In genomic region chr3:10008588-10009344, GRCh38 we compare ENCODE assay signal across 8 cellular contexts. TPM values are rescaled to one million over a fixed set of nuclear protein-coding genes. Genes with fewer than 3 reads are reported as not detected.
DNase-seq lines count a peak whose midpoint lies in the region; ATAC-seq and TF ChIP-seq lines count a peak whose summit lies in the region.

No MANE protein-coding gene starts in this region.

- H3K4me1 ChIP-seq in colonic mucosa, result peaks cover 8% of the 10 kb centered on the region

- peak overlapping the region; percentile 45; the same call in 1 of the 2 replicates for H3K27ac Mint-ChIP-seq in HFFc6
- H3K27ac Mint-ChIP-seq in activated CD4-positive, alpha-beta T cell treated with anti-CD3 and anti-CD28 coated beads, Interleukin-2, amount 10 ng/mL, durations not matched to agents 24 days and 14 days, result no peak overlapping the region

- no peaks in the 10 kb centered on the region for H3K36me3 ChIP-seq in colonic mucosa

- peak overlapping the region; percentile 54 for H3K4me3 ChIP-seq in GM12864 (ENCODE audit: low read depth, low read length)
- H3K4me3 ChIP-seq in colonic mucosa, result peak overlapping the region; percentile 60

- 0 out of 2 replicates have a peak, but pooled peaks cover under 1% of the 10 kb centered on the region for H3K36me3 Mint-ChIP-seq in HFFc6 (ENCODE audit: low read depth)
- peaks cover 2% of the 10 kb centered on the region for H3K36me3 Mint-ChIP-seq in activated CD4-positive, alpha-beta T cell treated with anti-CD3 and anti-CD28 coated beads, Interleukin-2, amount 10 ng/mL, durations not matched to agents 24 days and 14 days (ENCODE audit: low read depth)

- peak; percentile 79 for ATAC-seq in left lobe of liver

- H3K27me3 Mint-ChIP-seq in HFFc6 (ENCODE audit: insufficient read depth), result peaks cover 2% of the 10 kb centered on the region
- peaks cover 2% of the 10 kb centered on the region for H3K27me3 Mint-ChIP-seq in activated CD4-positive, alpha-beta T cell treated with anti-CD3 and anti-CD28 coated beads, Interleukin-2, amount 10 ng/mL, durations not matched to agents 24 days and 14 days

- no peaks in the 10 kb centered on the region for H3K27me3 ChIP-seq in colonic mucosa

- H3K9ac ChIP-seq in colonic mucosa (ENCODE audit: low read depth in 2 of 2, low read length in 2 of 2), result peak overlapping the region; percentile 38 to 62

- TF ChIP-seq CTCF in GM12864 (IDR thresholded peaks at IDR 0.05; ENCODE audit: low read depth, low read length, missing control alignments) (no peak), HFFc6 (IDR thresholded peaks at IDR 0.05) (no peak), colonic mucosa (IDR thresholded peaks at IDR 0.05) (no peak)

- peak overlapping the region; percentile 64 for H3K27ac ChIP-seq in colonic mucosa

- DNase-seq in GM12864 (ENCODE audit: low read depth), result no peak
- peak; percentile 42 for DNase-seq in HFFc6
- DNase-seq in NCI-H2196 (lab: John Stamatoyannopoulos, UW; ENCODE audit: unreplicated experiment), result peak; percentile 68
- DNase-seq in activated CD4-positive, alpha-beta T cell treated with anti-CD3 and anti-CD28 coated beads, Interleukin-2, amount 10 ng/mL, durations not matched to agents 24 days and 14 days, result peak; percentile 96
- peak; percentile 92 for DNase-seq in colonic mucosa
- DNase-seq in left lobe of liver (ENCODE audit: low spot score), result peak; percentile 89
- DNase-seq in stimulated activated CD4-positive, alpha-beta T cell treated with anti-CD3 and anti-CD28 coated beads, Interleukin-1b, Interleukin-23, amount 100 ng/mL, for 48 hours, result peak; percentile 74
- DNase-seq in KG1 (lab: John Stamatoyannopoulos, UW), result no peak

- H3K4me1 Mint-ChIP-seq in HFFc6 (ENCODE audit: low read depth), result peaks cover 34% of the 10 kb centered on the region
- H3K4me1 Mint-ChIP-seq in activated CD4-positive, alpha-beta T cell treated with anti-CD3 and anti-CD28 coated beads, Interleukin-2, amount 10 ng/mL, durations not matched to agents 24 days and 14 days, result peaks cover 19% of the 10 kb centered on the region

- no peaks in the 10 kb centered on the region for H3K9me3 Mint-ChIP-seq in HFFc6
- no peaks in the 10 kb centered on the region for H3K9me3 Mint-ChIP-seq in activated CD4-positive, alpha-beta T cell treated with anti-CD3 and anti-CD28 coated beads, Interleukin-2, amount 10 ng/mL, durations not matched to agents 24 days and 14 days

- H3K4me3 Mint-ChIP-seq in HFFc6, result peak overlapping the region; percentile 75
- peak overlapping the region; percentile 76 for H3K4me3 Mint-ChIP-seq in activated CD4-positive, alpha-beta T cell treated with anti-CD3 and anti-CD28 coated beads, Interleukin-2, amount 10 ng/mL, durations not matched to agents 24 days and 14 days

- intact Hi-C loops in activated CD4-positive, alpha-beta T cell treated with anti-CD3 and anti-CD28 coated beads, Interleukin-2, amount 10 ng/mL, durations not matched to agents 24 days and 14 days (cut with micrococcal nuclease), result no loop called here
- intact Hi-C loops in colonic mucosa (cut with DNase I), result no loop called here

- no peaks in the 10 kb centered on the region for H3K9me3 ChIP-seq in colonic mucosa

RNA-seq across cellular contexts. Expression of gene FANCD2, which starts 17.5 kb away (rescaled TPM):
- total RNA-seq in HFFc6 (2021; fragmentation: NEBNext Ultra II Directional; extraction: Animal tissue kit (Norgen Biotek cat#: 25700)), result 10 to 100 TPM in 5 of 6 experiments, 1 to 10 TPM in 1; 9.7 to 21.7 (median 17.5) TPM
- 71.4 and 73.8 TPM in 2 replicates for total RNA-seq in activated CD4-positive, alpha-beta T cell treated with anti-CD3 and anti-CD28 coated beads, Interleukin-2, amount 10 ng/mL, durations not matched to agents 24 days and 14 days
- 10 to 100 TPM in 1 of 2 donors, 1 to 10 TPM in 1; 6.9 to 31.1 TPM for total RNA-seq in colonic mucosa
- total RNA-seq in left lobe of liver, result 0.65 TPM

RNA-seq across cellular contexts. Expression of gene EMC3, which starts 22.1 kb away (rescaled TPM):
- total RNA-seq in HFFc6 (2021; fragmentation: NEBNext Ultra II Directional; extraction: Animal tissue kit (Norgen Biotek cat#: 25700)), result 100 to 1,000 TPM in 2 of 6 experiments, 10 to 100 TPM in 4; 82.3 to 119 (median 96.5) TPM
- 41.4 and 42.1 TPM in 2 replicates for total RNA-seq in activated CD4-positive, alpha-beta T cell treated with anti-CD3 and anti-CD28 coated beads, Interleukin-2, amount 10 ng/mL, durations not matched to agents 24 days and 14 days
- total RNA-seq in colonic mucosa (10 to 100 TPM; 80.2 to 85.9 TPM), left lobe of liver (64.2 TPM)

RNA-seq across cellular contexts. Expression of gene PRRT3, which starts 56.6 kb away (rescaled TPM):
- total RNA-seq in HFFc6 (2021; fragmentation: NEBNext Ultra II Directional; extraction: Animal tissue kit (Norgen Biotek cat#: 25700)), result 1 to 10 TPM; 4.3 to 9.2 (median 7.7) TPM
- total RNA-seq in activated CD4-positive, alpha-beta T cell treated with anti-CD3 and anti-CD28 coated beads, Interleukin-2, amount 10 ng/mL, durations not matched to agents 24 days and 14 days, result 11.8 and 13.5 TPM in 2 replicates
- total RNA-seq in colonic mucosa (1 to 10 TPM in 1 of 2 donors, under 1 TPM in 1; 0.96 to 1.1 TPM), left lobe of liver (0.50 TPM)

Comparison
In these comparisons a context has a peak if more than half of its experiments do, and no peak if none do; other contexts are left out.
1. DNase-seq: peak in HFFc6 (single experiment), NCI-H2196 (single experiment), activated CD4-positive, alpha-beta T cell treated with anti-CD3 and anti-CD28 coated beads, Interleukin-2, amount 10 ng/mL, durations not matched to agents 24 days and 14 days (single experiment), colonic mucosa (single experiment), left lobe of liver (single experiment) and stimulated activated CD4-positive, alpha-beta T cell treated with anti-CD3 and anti-CD28 coated beads, Interleukin-1b, Interleukin-23, amount 100 ng/mL, for 48 hours (single experiment); none in GM12864 (single experiment) and KG1 (single experiment).